Comparison of ENCODE assay signal across 24 cellular contexts in the genomic region with DNA sequence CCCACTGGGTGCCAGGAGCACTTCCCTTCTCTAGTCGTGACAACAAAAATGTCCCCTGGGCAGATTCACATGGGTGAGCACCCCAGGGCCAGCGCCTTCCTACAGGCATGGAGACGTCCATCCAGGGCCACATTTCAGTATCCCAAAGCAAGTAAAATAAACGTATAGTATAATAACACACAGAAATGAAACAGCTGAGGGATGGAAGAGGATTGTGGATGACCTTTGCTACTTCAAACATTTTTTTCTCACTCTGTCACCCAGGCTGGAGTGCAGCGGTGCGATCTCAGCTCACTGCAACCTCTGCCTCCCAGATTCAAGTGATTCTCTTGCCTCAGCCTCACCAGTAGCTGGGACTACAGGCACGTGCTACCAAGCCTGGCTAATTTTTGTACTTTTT. TPM values are rescaled to one million over a fixed set of nuclear protein-coding genes. Genes with fewer than 3 reads are reported as not detected.
DNase-seq lines count a peak whose midpoint lies in the region; ATAC-seq lines count a peak whose summit lies in the region.
"Had no signal": no experiment of that assay in that cellular context is flagged by ENCODE, and none has a peak within 500 bp of the region (broad histone marks: within the 10 kb centered on the region; RNA-seq: fewer than 3 reads in every experiment).

No MANE protein-coding gene starts in this region.

- no peak overlapping the region for H3K4me3 Mint-ChIP-seq in activated T-cell treated with anti-CD3 and anti-CD28 coated beads, Interleukin-2, amount 50 U/mL, for 24 hours
- no peak overlapping the region for H3K4me3 Mint-ChIP-seq in T-helper 17 cell
- H3K4me3 Mint-ChIP-seq: CD4-positive, alpha-beta T cell had no signal

- H3K9me3 ChIP-seq in T-helper 17 cell (ENCODE audit: control insufficient read depth, low read length, poor library complexity, severe bottlenecking): no peaks in the 10 kb centered on the region
- H3K9me3 ChIP-seq: BE2C, SJSA1 had no signal

- peak overlapping the region; percentile 8 for H3K27ac Mint-ChIP-seq in activated T-cell treated with anti-CD3 and anti-CD28 coated beads, Interleukin-2, amount 50 U/mL, for 24 hours
- H3K27ac Mint-ChIP-seq in T-helper 17 cell: peak overlapping the region; percentile 45
- H3K27ac Mint-ChIP-seq: CD4-positive, alpha-beta T cell had no signal

- no peaks in the 10 kb centered on the region for H3K9me3 Mint-ChIP-seq in activated T-cell treated with anti-CD3 and anti-CD28 coated beads, Interleukin-2, amount 50 U/mL, for 24 hours
- H3K9me3 Mint-ChIP-seq: CD4-positive, alpha-beta T cell had no signal

- H3K27me3 Mint-ChIP-seq in activated T-cell treated with anti-CD3 and anti-CD28 coated beads, Interleukin-2, amount 50 U/mL, for 24 hours: no peaks in the 10 kb centered on the region
- no peaks in the 10 kb centered on the region for H3K27me3 Mint-ChIP-seq in T-helper 17 cell
- H3K27me3 Mint-ChIP-seq: CD4-positive, alpha-beta T cell had no signal

- DNase-seq in activated T-cell treated with anti-CD3 and anti-CD28 coated beads, Interleukin-2, amount 50 U/mL, for 24 hours: no peak
- no peak for DNase-seq in activated T-cell treated with anti-CD3 and anti-CD28 coated beads, Interleukin-2, amount 50 U/mL, for 48 hours
- DNase-seq in T-helper 17 cell (no peak), hepatic stellate cell (ENCODE audit: low spot score) (peak; percentile 78), DMS153 (lab: John Stamatoyannopoulos, UW) (no peak), NCI-H226 (no peak)
- DNase-seq in stimulated activated CD4-positive, alpha-beta T cell treated with anti-CD3 and anti-CD28 coated beads, Interleukin-12 subunit alpha, Interleukin-12 subunit beta, amount 100 ng/mL, for 4 hours: no peak
- DNase-seq: BE2C; Calu3; CD4-positive, alpha-beta T cell; DMS79; GDM1; GM23248; Karpas-422; NCI-H1417 treated with DMSO at 0.1 percent for 48 hours; NCI-H2029; NCI-H2171; NCI-H774; PC-3; SW 1271 had no signal

- ATAC-seq in T-helper 17 cell (no peak), HG03354 (IDR thresholded peaks at IDR 0.05; ENCODE audit: poor library complexity, severe bottlenecking, unreplicated experiment) (no peak)
- ATAC-seq: GM12878, HCT116, PC-3 had no signal

- H3K4me1 Mint-ChIP-seq in activated T-cell treated with anti-CD3 and anti-CD28 coated beads, Interleukin-2, amount 50 U/mL, for 24 hours (ENCODE audit: low read depth): peaks cover 10% of the 10 kb centered on the region
- H3K4me1 Mint-ChIP-seq in T-helper 17 cell: peaks cover 15% of the 10 kb centered on the region

- H3K36me3 Mint-ChIP-seq in activated T-cell treated with anti-CD3 and anti-CD28 coated beads, Interleukin-2, amount 50 U/mL, for 24 hours (ENCODE audit: low read depth): peaks cover 74% of the 10 kb centered on the region
- H3K36me3 Mint-ChIP-seq in T-helper 17 cell (ENCODE audit: low read depth): peaks cover 9% of the 10 kb centered on the region

RNA-seq across cellular contexts. Expression of gene CILP2, which starts 28.2 kb away (rescaled TPM):
- under 1 TPM; 0.73 to 0.99 TPM for total RNA-seq in T-helper 17 cell

RNA-seq across cellular contexts. Expression of gene YJEFN3, which starts 37.6 kb away (rescaled TPM):
- 1 to 10 TPM; 3.0 to 6.1 TPM for total RNA-seq in T-helper 17 cell
- total RNA-seq: GM23248 had no signal

RNA-seq across cellular contexts. Expression of gene NDUFA13, which starts 50.3 kb away (rescaled TPM):
- 100 to 1,000 TPM; 175 to 195 TPM for total RNA-seq in T-helper 17 cell

RNA-seq across cellular contexts. Expression of gene TSSK6, which starts 51.0 kb away (rescaled TPM):
- 1 to 10 TPM; 3.8 to 3.9 TPM for total RNA-seq in T-helper 17 cell

RNA-seq across cellular contexts. Expression of gene PBX4, which starts 52.2 kb away (rescaled TPM):
- total RNA-seq in T-helper 17 cell: 10 to 100 TPM; 49.7 to 58.4 TPM
